In the genomic region with DNA sequence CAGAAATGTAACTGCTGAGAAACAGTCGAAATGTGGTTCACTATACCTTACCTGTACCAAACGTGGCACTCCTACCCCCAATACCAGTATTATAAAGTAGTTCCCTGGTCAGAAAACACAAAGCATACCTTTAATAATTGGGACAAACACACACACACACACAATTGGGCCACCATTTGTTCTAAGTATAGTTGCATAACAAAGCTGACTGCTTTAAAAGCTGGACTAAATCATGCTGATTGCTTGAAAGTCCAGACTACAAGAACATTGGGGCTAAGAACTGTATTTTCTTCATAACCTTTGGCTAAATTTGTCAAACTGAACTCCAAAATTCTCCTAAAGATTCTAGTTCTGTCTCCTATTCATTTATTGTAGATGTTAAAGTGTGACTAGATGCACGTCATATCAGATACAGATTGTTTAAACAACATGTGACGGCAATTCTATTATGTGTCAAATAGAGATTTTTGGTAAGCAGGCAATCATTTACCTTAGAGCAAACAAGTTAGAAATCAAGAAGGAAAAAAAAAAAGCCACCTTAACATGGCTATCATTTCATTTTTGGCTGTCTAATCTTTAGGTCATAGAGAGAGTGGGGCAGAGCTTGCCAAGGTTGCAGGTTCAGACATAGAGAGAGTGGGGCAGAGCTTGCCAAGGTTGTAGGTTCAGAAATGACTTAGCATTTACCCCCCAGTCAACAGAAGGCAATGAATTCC, we compare ENCODE assay signal across 16 cellular contexts.
DNase-seq lines count a peak whose midpoint lies in the region; ATAC-seq and TF ChIP-seq lines count a peak whose summit lies in the region.
"Had no signal": no experiment of that assay in that cellular context is flagged by ENCODE, and none has a peak within 500 bp of the region (broad histone marks: within the 10 kb centered on the region; RNA-seq: fewer than 3 reads in every experiment).

No MANE protein-coding gene starts in this region.

- ATAC-seq in left ventricle myocardium superior (peak; percentile 61), Right ventricle myocardium inferior (no peak), lower lobe of right lung (peak; percentile 35 to 71)
- ATAC-seq: Panc1 had no signal

- no peak overlapping the region for H3K27ac ChIP-seq in lower lobe of right lung

- intact Hi-C loops in left ventricle myocardium superior (cut with micrococcal nuclease), result no loop called here
- intact Hi-C loops in Right ventricle myocardium inferior (cut with DNase I), result no loop called here
- intact Hi-C loops in lower lobe of right lung (cut with DNase I), result no loop called here

- no peaks in the 10 kb centered on the region for H3K4me1 ChIP-seq in lower lobe of right lung

- DNase-seq in left ventricle myocardium superior, result no peak
- DNase-seq in Right ventricle myocardium inferior (ENCODE audit: missing footprints), result no peak
- DNase-seq in epithelial cell of esophagus (ENCODE audit: low read depth), result peak; percentile 7
- no peak for DNase-seq in lower lobe of right lung
- no peak for DNase-seq in SHP77 (lab: John Stamatoyannopoulos, UW)
- no peak for DNase-seq in HPDE6-E6E7 (ENCODE audit: extremely low spot score)
- DNase-seq in DMS 273 (lab: John Stamatoyannopoulos, UW; ENCODE audit: unreplicated experiment), result no peak
- DNase-seq: AML-193, GF-D8, GOT3, IMR-90, Kasumi-1, NCI-H1417, NCI-H1930, NCI-H2171 treated with DMSO at 0.1 percent for 48 hours had no signal

- no peak for TF ChIP-seq CTCF in epithelial cell of esophagus (IDR thresholded peaks at IDR 0.05; ENCODE audit: insufficient read depth, low read depth, low read length, missing control alignments)
- TF ChIP-seq CTCF in lower lobe of right lung (IDR thresholded peaks at IDR 0.05), result no peak

- H3K36me3 ChIP-seq in lower lobe of right lung, result no peaks in the 10 kb centered on the region

- no peaks in the 10 kb centered on the region for H3K9me3 ChIP-seq in lower lobe of right lung

- H3K27me3 ChIP-seq in lower lobe of right lung (ENCODE audit: low read depth), result no peaks in the 10 kb centered on the region

- H3K4me3 ChIP-seq in epithelial cell of esophagus (ENCODE audit: low read length) (no peak overlapping the region), lower lobe of right lung (no peak overlapping the region)
